In the genomic region with DNA sequence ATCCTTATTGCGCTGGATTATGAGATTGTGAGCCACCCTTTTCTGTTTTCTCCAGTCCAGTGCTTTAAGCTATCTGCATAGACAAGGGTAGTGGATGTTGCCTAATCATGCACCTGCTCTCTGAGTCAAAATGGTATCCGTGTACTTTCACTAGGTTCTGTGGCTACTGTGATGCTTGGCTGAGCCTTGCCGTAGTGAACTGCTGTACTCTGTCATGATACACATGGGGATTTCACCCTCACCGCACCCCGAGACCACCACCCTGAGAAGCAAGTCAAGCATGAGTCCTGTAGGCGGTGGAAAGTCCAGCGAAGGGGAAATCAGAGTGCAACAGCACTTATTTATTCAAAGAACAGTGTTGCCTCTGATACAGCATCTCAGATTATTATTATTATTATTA, we compare ENCODE assay signal across 10 cellular contexts. TPM values are rescaled to one million over a fixed set of nuclear protein-coding genes. Genes with fewer than 3 reads are reported as not detected.
DNase-seq lines count a peak whose midpoint lies in the region; ATAC-seq and TF ChIP-seq lines count a peak whose summit lies in the region.
"Had no signal": no experiment of that assay in that cellular context is flagged by ENCODE, and none has a peak within 500 bp of the region (broad histone marks: within the 10 kb centered on the region; RNA-seq: fewer than 3 reads in every experiment).

No MANE protein-coding gene starts in this region.

- H3K79me2 ChIP-seq in KMS-11 (ENCODE audit: insufficient read depth, low read depth) (no peaks in the 10 kb centered on the region), osteoblast (ENCODE audit: insufficient read depth, low read length) (no peaks in the 10 kb centered on the region)

- H3K27me3 ChIP-seq in KMS-11 (ENCODE audit: insufficient read depth, low read depth) (no peaks in the 10 kb centered on the region; the same call in 1 of the 2 replicates), osteoblast (ENCODE audit: insufficient read depth, low read length) (peaks cover 37% of the 10 kb centered on the region)
- H3K27me3 ChIP-seq: ascending aorta, BE2C had no signal

- no peak overlapping the region for H3K9ac ChIP-seq in KMS-11

- H3K27ac ChIP-seq in KMS-11, result no peak overlapping the region
- H3K27ac ChIP-seq in osteoblast (ENCODE audit: low read depth, low read length), result no peak overlapping the region
- H3K27ac ChIP-seq: ascending aorta had no signal

- peaks cover 53% of the 10 kb centered on the region for H3K4me1 Mint-ChIP-seq in activated T-cell treated with anti-CD3 and anti-CD28 coated beads, Interleukin-2, amount 50 U/mL, for 24 hours (ENCODE audit: low read depth)

- H4K20me1 ChIP-seq in KMS-11 (ENCODE audit: insufficient read depth) (no peaks in the 10 kb centered on the region), osteoblast (ENCODE audit: insufficient read depth, low read length) (no peaks in the 10 kb centered on the region)

- H2AFZ ChIP-seq in KMS-11 (ENCODE audit: low read depth) (no peak overlapping the region), osteoblast (ENCODE audit: low read length) (no peak overlapping the region)

- H3K4me3 ChIP-seq in KMS-11 (IDR thresholded peaks at IDR 0.05; ENCODE audit: insufficient read depth, low read depth, low read length) (no peak overlapping the region), osteoblast (ENCODE audit: insufficient read depth, low read length) (no peak overlapping the region)
- H3K4me3 ChIP-seq: ascending aorta had no signal

- H3K36me3 ChIP-seq in KMS-11 (ENCODE audit: insufficient read depth) (no peaks in the 10 kb centered on the region), osteoblast (ENCODE audit: insufficient read depth, low read length) (no peaks in the 10 kb centered on the region)
- H3K36me3 ChIP-seq: ascending aorta, BE2C had no signal

- H3K9me3 ChIP-seq in osteoblast (ENCODE audit: low read depth, low read length), result no peaks in the 10 kb centered on the region
- H3K9me3 ChIP-seq: ascending aorta, BE2C had no signal

- no peaks in the 10 kb centered on the region for H3K9me3 Mint-ChIP-seq in activated T-cell treated with anti-CD3 and anti-CD28 coated beads, Interleukin-2, amount 50 U/mL, for 24 hours

- DNase-seq in activated T-cell treated with anti-CD3 and anti-CD28 coated beads, Interleukin-2, amount 50 U/mL, for 24 hours, result peak; percentile 48
- no peak for DNase-seq in activated T-cell treated with anti-CD3 and anti-CD28 coated beads, Interleukin-2, amount 50 U/mL, for 1 hour
- DNase-seq in stimulated activated CD8-positive, alpha-beta memory T cell treated with anti-CD3 and anti-CD28 coated beads, Interleukin-15, amount 100 ng/mL, for 48 hours (ENCODE audit: low read depth in 2 of 2), result peak; percentile 38 to 53
- DNase-seq in NCI-H2081 (lab: John Stamatoyannopoulos, UW) (no peak), SW480 (ENCODE audit: low spot score) (no peak), osteoblast (ENCODE audit: insufficient read length, low spot score, missing footprints) (no peak)
- DNase-seq: BE2C had no signal

- H3K4me1 ChIP-seq in KMS-11 (ENCODE audit: low read depth, poor library complexity, severe bottlenecking) (peaks cover 19% of the 10 kb centered on the region), osteoblast (ENCODE audit: insufficient read depth, low read length) (no peaks in the 10 kb centered on the region)
- H3K4me1 ChIP-seq: ascending aorta, BE2C had no signal

- peak overlapping the region; percentile 70 for H3K27ac Mint-ChIP-seq in activated T-cell treated with anti-CD3 and anti-CD28 coated beads, Interleukin-2, amount 50 U/mL, for 24 hours

- H3K4me3 Mint-ChIP-seq in activated T-cell treated with anti-CD3 and anti-CD28 coated beads, Interleukin-2, amount 50 U/mL, for 24 hours, result no peak overlapping the region

- H3K4me2 ChIP-seq in KMS-11 (peak overlapping the region; percentile 15), osteoblast (ENCODE audit: insufficient read depth, low read length) (no peak overlapping the region)

- H3K36me3 Mint-ChIP-seq in activated T-cell treated with anti-CD3 and anti-CD28 coated beads, Interleukin-2, amount 50 U/mL, for 24 hours (ENCODE audit: low read depth), result peaks cover 45% of the 10 kb centered on the region

- ATAC-seq in HG02571 (IDR thresholded peaks at IDR 0.05; ENCODE audit: unreplicated experiment), result peak; percentile 100

- H3K27me3 Mint-ChIP-seq in activated T-cell treated with anti-CD3 and anti-CD28 coated beads, Interleukin-2, amount 50 U/mL, for 24 hours, result no peaks in the 10 kb centered on the region

- no peak for TF ChIP-seq CTCF in KMS-11 (conservative IDR thresholded peaks at IDR 0.05; ENCODE audit: low read depth, low read length)
- TF ChIP-seq CTCF in osteoblast (IDR thresholded peaks at IDR 0.05; ENCODE audit: extremely low read depth, low read depth, low read length), result no peak

RNA-seq across cellular contexts. Expression of gene ARHGAP25, which starts 55.0 kb away (rescaled TPM):
- total RNA-seq in osteoblast, result under 0.01 and 0.29 TPM in 2 replicates

Comparison
In these comparisons a context has a peak if more than half of its experiments do, and no peak if none do; other contexts are left out.
1. DNase-seq: peak in activated T-cell treated with anti-CD3 and anti-CD28 coated beads, Interleukin-2, amount 50 U/mL, for 24 hours (single experiment) and stimulated activated CD8-positive, alpha-beta memory T cell treated with anti-CD3 and anti-CD28 coated beads, Interleukin-15, amount 100 ng/mL, for 48 hours (2 of 2); none in activated T-cell treated with anti-CD3 and anti-CD28 coated beads, Interleukin-2, amount 50 U/mL, for 1 hour (single experiment), NCI-H2081 (0 of 2), SW480 (single experiment) and osteoblast (single experiment).